8 cellular contexts compared by ENCODE assay signal in the genomic region with DNA sequence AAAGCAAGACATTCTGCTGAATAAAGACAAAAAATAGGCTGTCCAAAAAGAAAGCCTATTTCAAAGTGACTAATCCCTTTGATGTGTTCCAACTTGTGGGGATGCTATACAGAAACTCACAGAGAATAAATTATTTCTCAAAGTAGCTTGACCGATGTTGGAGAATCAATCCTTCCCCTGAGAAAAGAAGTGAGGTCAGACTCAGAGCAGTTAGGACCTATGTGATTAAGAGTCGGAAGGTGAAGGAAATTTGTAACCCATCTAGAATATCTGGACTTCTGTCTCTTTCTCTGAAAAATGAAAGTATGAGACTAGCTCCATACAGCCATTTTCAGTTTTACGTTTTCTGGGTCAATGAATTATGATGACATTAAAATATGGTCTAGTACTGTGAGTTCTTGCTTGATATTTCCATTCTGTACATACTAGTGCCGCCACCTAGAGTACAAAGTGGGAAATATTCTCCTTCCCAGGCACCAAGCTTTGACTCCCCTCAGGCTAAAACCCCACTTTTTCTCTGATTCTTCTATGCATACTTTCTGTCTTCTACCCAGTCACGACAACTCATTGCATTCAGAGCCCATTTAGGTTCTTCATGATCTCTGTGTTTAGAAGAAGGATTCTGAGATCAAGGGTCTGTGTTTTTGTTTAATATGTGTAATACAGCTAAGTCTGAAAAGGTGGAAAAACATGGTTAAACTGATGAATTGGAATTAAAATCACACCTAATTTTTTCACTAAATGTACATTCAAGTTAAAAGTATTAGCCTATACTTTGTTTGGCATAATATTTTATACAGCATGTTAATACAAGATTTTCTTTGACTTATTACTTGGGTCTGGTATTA. TPM values are rescaled to one million over a fixed set of nuclear protein-coding genes. Genes with fewer than 3 reads are reported as not detected.
DNase-seq lines count a peak whose midpoint lies in the region; ATAC-seq and TF ChIP-seq lines count a peak whose summit lies in the region.

No MANE protein-coding gene starts in this region.

- no peak overlapping the region for H3K27ac ChIP-seq in thoracic aorta

- TF ChIP-seq CTCF in astrocyte of the spinal cord (IDR thresholded peaks at IDR 0.05; ENCODE audit: low read depth, low read length) (peak; percentile 74), thoracic aorta (IDR thresholded peaks at IDR 0.05) (peak; percentile 81)

- H3K27me3 ChIP-seq in thoracic aorta (replicated peaks; ENCODE audit: insufficient read depth), result no peaks in the 10 kb centered on the region

- no peaks in the 10 kb centered on the region for H3K36me3 ChIP-seq in thoracic aorta

- H3K9me3 ChIP-seq in thoracic aorta, result no peaks in the 10 kb centered on the region

- in situ Hi-C loops in astrocyte of the spinal cord (cut with HindIII; ENCODE audit: low sequenced_read_pairs), result no loop called here

- DNase-seq in DMS53 treated with DMSO at 0.1 percent for 48 hours (lab: John Stamatoyannopoulos, UW; ENCODE audit: unreplicated experiment), result peak; percentile 70
- peak; percentile 1 for DNase-seq in NCI-H2171 (lab: John Stamatoyannopoulos, UW)
- DNase-seq in astrocyte of the spinal cord (ENCODE audit: low read depth, low spot score), result peak; percentile 77
- peak; percentile 59 for DNase-seq in inferior parietal cortex (ENCODE audit: extremely low spot score)
- no peak for DNase-seq in thoracic aorta (ENCODE audit: low spot score)
- no peak for DNase-seq in cortex of kidney (lab: John Stamatoyannopoulos, UW)

- no peak overlapping the region for H3K4me3 ChIP-seq in astrocyte of the spinal cord (ENCODE audit: low read depth, low read length)
- peak overlapping the region; percentile 21 for H3K4me3 ChIP-seq in thoracic aorta

- H3K4me1 ChIP-seq in thoracic aorta (ENCODE audit: control insufficient read depth in 1 of 2, low read depth in 2 of 2), result no peaks in the 10 kb centered on the region

- ATAC-seq in GM19372 (IDR thresholded peaks at IDR 0.05; ENCODE audit: low read depth, unreplicated experiment) (peak; percentile 89), HG03159 (IDR thresholded peaks at IDR 0.05; ENCODE audit: unreplicated experiment) (peak; percentile 98), thoracic aorta (ENCODE audit: insufficient number of reproducible peaks, low FRiP score, low read depth) (peak; percentile 88)

RNA-seq across cellular contexts. Expression of gene NTS, which starts 6.9 kb away (rescaled TPM):
- not detected for total RNA-seq in thoracic aorta

RNA-seq across cellular contexts. Expression of gene RASSF9, which starts 30.9 kb away (rescaled TPM):
- total RNA-seq in thoracic aorta, result 1 to 10 TPM; 2.4 to 3.2 TPM

Comparison
In these comparisons a context has a peak if more than half of its experiments do, and no peak if none do; other contexts are left out.
1. DNase-seq: peak in DMS53 treated with DMSO at 0.1 percent for 48 hours (single experiment), NCI-H2171 (single experiment), astrocyte of the spinal cord (single experiment) and inferior parietal cortex (single experiment); none in thoracic aorta (single experiment) and cortex of kidney (single experiment).
2. Peak in every context shown above with its lines, with median percentiles within 50 percentile points of each other: ATAC-seq.